8 cellular contexts compared by ENCODE assay signal in the genomic region with DNA sequence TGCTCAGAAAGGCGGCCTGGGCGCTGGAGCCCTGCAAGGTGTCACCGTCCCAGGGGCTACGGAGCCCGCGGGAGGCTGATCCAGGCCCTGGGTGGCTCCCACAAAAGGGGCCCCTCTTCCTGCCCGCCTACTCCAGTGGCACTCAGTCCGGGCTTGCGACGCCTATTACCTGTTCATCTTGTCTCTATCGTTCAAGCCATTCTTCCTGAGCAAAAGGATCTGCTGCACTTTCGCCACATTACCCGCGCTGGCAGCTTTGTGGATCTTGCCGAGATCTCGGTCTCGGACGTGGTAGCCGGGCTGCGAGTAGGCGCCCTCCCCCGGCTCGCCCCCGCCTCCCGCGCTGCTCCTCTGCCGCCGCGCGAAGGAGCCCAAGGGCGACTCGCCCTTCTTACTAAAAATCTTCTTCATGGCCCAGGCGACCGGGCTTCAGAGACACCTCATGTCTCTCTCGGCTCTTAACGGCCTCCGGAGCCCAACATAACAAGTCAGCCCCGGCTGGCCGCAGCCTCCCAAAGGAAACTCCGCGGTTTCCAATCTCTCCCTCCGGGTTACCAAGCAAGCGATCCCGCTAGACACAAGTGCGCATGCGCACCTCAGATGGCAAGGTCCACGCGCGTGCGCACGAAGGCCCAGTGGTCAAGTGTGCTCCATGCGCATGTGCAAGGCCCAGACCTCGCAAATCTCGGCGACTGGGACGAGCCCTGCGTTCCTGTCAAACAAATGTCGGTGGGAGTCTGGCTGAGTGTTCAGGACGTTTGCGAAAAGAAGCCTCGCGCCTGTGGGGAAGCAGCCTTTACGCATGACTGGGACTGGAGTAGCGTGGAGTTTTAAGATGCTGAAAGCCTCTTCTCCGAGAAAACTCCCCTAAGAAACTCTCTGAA. TPM values are rescaled to one million over a fixed set of nuclear protein-coding genes. Genes with fewer than 3 reads are reported as not detected.
DNase-seq lines count a peak whose midpoint lies in the region; ATAC-seq and TF ChIP-seq lines count a peak whose summit lies in the region.

TSS of gene ANKRD26 (minus strand) at position 579 of the 884 bp plus-strand sequence. CDS start at position 411, 168 bp downstream.

- H3K27ac Mint-ChIP-seq in activated T-cell treated with anti-CD3 and anti-CD28 coated beads, Interleukin-2, amount 50 U/mL, for 72 hours = peak within 1 kb of the TSS; percentile 99

- H3K4me3 Mint-ChIP-seq in activated T-cell treated with anti-CD3 and anti-CD28 coated beads, Interleukin-2, amount 50 U/mL, for 72 hours = peak within 1 kb of the TSS; percentile 85 to 90

- peak in 3 of 4 donors; percentile 59 to 75 (median 73) for TF ChIP-seq POLR2A in esophagus squamous epithelium (IDR thresholded peaks at IDR 0.05)

- 0% methylated on average over 9 to 15 of the region's 65 CpGs for WGBS in esophagus squamous epithelium, 2 donors

- no peaks in the 10 kb centered on the region for H3K9me3 ChIP-seq in esophagus squamous epithelium
- no peaks in the 10 kb centered on the region for H3K9me3 ChIP-seq in muscle layer of duodenum (ENCODE audit: control insufficient read depth in 1 of 2, low read length in 2 of 2)

- DNase-seq in DMS79 (lab: John Stamatoyannopoulos, UW) (peak; percentile 75), KG1 (lab: John Stamatoyannopoulos, UW) (peak; percentile 98), esophagus squamous epithelium (lab: John Stamatoyannopoulos, UW) (peak; percentile 79)
- peak; percentile 96 for DNase-seq in activated T-cell treated with anti-CD3 and anti-CD28 coated beads, Interleukin-2, amount 50 U/mL, for 72 hours
- DNase-seq in stimulated activated CD8-positive, alpha-beta memory T cell treated with anti-CD3 and anti-CD28 coated beads, Interleukin-7, amount 100 ng/mL, for 24 hours (ENCODE audit: low read depth) = peak; percentile 93

- peak within 1 kb of the TSS; percentile 60 to 80 (median 74) for H3K4me3 ChIP-seq in esophagus squamous epithelium
- peak within 1 kb of the TSS; percentile 93 to 97 for H3K4me3 ChIP-seq in muscle layer of duodenum (ENCODE audit: low read depth in 1 of 2, low read length in 2 of 2)

- H3K4me1 Mint-ChIP-seq in activated T-cell treated with anti-CD3 and anti-CD28 coated beads, Interleukin-2, amount 50 U/mL, for 72 hours (ENCODE audit: low read depth) = peaks cover 61% of the 10 kb centered on the region

- ATAC-seq in GM21723 (IDR thresholded peaks at IDR 0.05; ENCODE audit: unreplicated experiment) = peak; percentile 80
- ATAC-seq in activated T-cell treated with anti-CD3 and anti-CD28 coated beads, Interleukin-2, amount 50 U/mL, for 72 hours (replicated peaks in 1 of 2) = peak; percentile 57 to 59

- peaks cover 4% of the 10 kb centered on the region in 2 donors for H3K36me3 Mint-ChIP-seq in activated T-cell treated with anti-CD3 and anti-CD28 coated beads, Interleukin-2, amount 50 U/mL, for 72 hours (ENCODE audit: insufficient read depth in 2 of 2)

- H3K27ac ChIP-seq in esophagus squamous epithelium (peak within 1 kb of the TSS; percentile 86 to 92 (median 88)), muscle layer of duodenum (ENCODE audit: low read length) (peak within 1 kb of the TSS; percentile 85)

- intact Hi-C loops in esophagus squamous epithelium (cut with DNase I) = no loop called here

- H3K9me3 Mint-ChIP-seq in activated T-cell treated with anti-CD3 and anti-CD28 coated beads, Interleukin-2, amount 50 U/mL, for 72 hours = no peaks in the 10 kb centered on the region

- H3K4me1 ChIP-seq in esophagus squamous epithelium (peaks cover 0 to 25% (median 13%) of the 10 kb centered on the region in 3 donors), muscle layer of duodenum (ENCODE audit: control insufficient read depth in 1 of 2, insufficient read depth in 2 of 2, low read length in 2 of 2) (peaks cover 0 to 16% of the 10 kb centered on the region in 2 donors)

- TF ChIP-seq CTCF in esophagus squamous epithelium (IDR thresholded peaks at IDR 0.05) = peak in 1 of 6 experiments; percentile 57

- peaks cover 0 to under 1% (median 0%) of the 10 kb centered on the region in 3 donors for H3K36me3 ChIP-seq in esophagus squamous epithelium
- H3K36me3 ChIP-seq in muscle layer of duodenum (ENCODE audit: control insufficient read depth in 1 of 2, insufficient read depth in 2 of 2, low read length in 2 of 2) = no peaks in the 10 kb centered on the region

- H3K27me3 ChIP-seq in esophagus squamous epithelium = no peaks in the 10 kb centered on the region
- no peaks in the 10 kb centered on the region for H3K27me3 ChIP-seq in muscle layer of duodenum (ENCODE audit: low read depth, low read length)

- no peaks in the 10 kb centered on the region for H3K27me3 Mint-ChIP-seq in activated T-cell treated with anti-CD3 and anti-CD28 coated beads, Interleukin-2, amount 50 U/mL, for 72 hours (ENCODE audit: low read depth)

TF ChIP-seq in PFSK-1, 5 proteins besides CTCF, POLR2A, EP300 and RAD21:
- TF ChIP-seq POLR2AphosphoS5 (IDR thresholded peaks at IDR 0.05; ENCODE audit: low read depth, low read length) (peak; percentile 95), REST (IDR thresholded peaks at IDR 0.05; ENCODE audit: insufficient read depth in 1 of 2, low read depth in 2 of 2, low read length in 2 of 2) (no peak; a peak in 1 of 4 replicates), TAF1 (IDR thresholded peaks at IDR 0.05; ENCODE audit: borderline replicate concordance, insufficient read depth, low read length) (peak; percentile 82; the same call in 1 of the 2 replicates), SIN3A (IDR thresholded peaks at IDR 0.05; ENCODE audit: borderline replicate concordance, insufficient read depth, low read length) (peak; percentile 68; the same call in 1 of the 2 replicates), FOXP2 (optimal IDR thresholded peaks at IDR 0.05; ENCODE audit: borderline replicate concordance, extremely low read depth, extremely low read length, insufficient read depth) (no peak)

RNA-seq across cellular contexts. Expression of gene ANKRD26, which starts in this region (rescaled TPM):
- 2.5 TPM for polyA plus RNA-seq in PFSK-1 (2012; ENCODE audit: insufficient read length, low read depth)
- 10 to 100 TPM in 1 of 2 donors, 1 to 10 TPM in 1; 8.2 to 10.6 TPM for total RNA-seq in activated T-cell treated with anti-CD3 and anti-CD28 coated beads, Interleukin-2, amount 50 U/mL, for 72 hours
- 1 to 10 TPM; 2.5 to 6.9 (median 5.0) TPM for total RNA-seq in esophagus squamous epithelium

Comparison
In these comparisons a context has a peak if more than half of its experiments do, and no peak if none do; other contexts are left out.
1. Peak in every context shown above with its lines: DNase-seq, ATAC-seq, H3K4me3 ChIP-seq and H3K27ac ChIP-seq.